23 cellular contexts compared by ENCODE assay signal in genomic region chr12:127779301-127780045, GRCh38.
"Had no signal": no experiment of that assay in that cellular context is flagged by ENCODE, and none has a peak within 500 bp of the region (broad histone marks: within the 10 kb centered on the region; RNA-seq: fewer than 3 reads in every experiment).

No MANE protein-coding gene starts in this region.

- DNase-seq: activated CD4-positive, alpha-beta T cell treated with anti-CD3 and anti-CD28 coated beads for 1 hour; activated CD8-positive, alpha-beta memory T cell treated with anti-CD3 and anti-CD28 coated beads for 24 hours; activated CD8-positive, alpha-beta memory T cell treated with anti-CD3 and anti-CD28 coated beads, Interleukin-2, amount 50 U/mL, for 4 hours; activated naive CD4-positive, alpha-beta T cell treated with Interleukin-2 at 50 U/mL for 16 hours; activated naive CD8-positive, alpha-beta T cell treated with anti-CD3 and anti-CD28 coated beads for 36 hours; activated T-cell treated with anti-CD3 and anti-CD28 coated beads, Interleukin-2, amount 50 U/mL, for 24 hours; colonic mucosa; dorsolateral prefrontal cortex; foreskin keratinocyte; left ventricle myocardium inferior; pancreas; psoas muscle; stimulated activated CD4-positive, alpha-beta T cell treated with anti-CD3 and anti-CD28 coated beads, Interleukin-12 subunit alpha, Interleukin-12 subunit beta, amount 100 ng/mL, for 4 hours; substantia nigra; T-helper 1 cell; thyroid gland; upper lobe of right lung had no signal

- H3K4me1 Mint-ChIP-seq: activated naive CD8-positive, alpha-beta T cell treated with anti-CD3 and anti-CD28 coated beads for 36 hours; nephron had no signal

- H3K27me3 ChIP-seq: colonic mucosa, dorsolateral prefrontal cortex, foreskin keratinocyte, right atrium auricular region, thyroid gland, upper lobe of right lung had no signal

- H3K9me3 Mint-ChIP-seq: nephron had no signal

- H3K4me3 Mint-ChIP-seq: activated naive CD8-positive, alpha-beta T cell treated with anti-CD3 and anti-CD28 coated beads for 36 hours; activated T-cell treated with anti-CD3 and anti-CD28 coated beads, Interleukin-2, amount 50 U/mL, for 24 hours; nephron; stimulated activated naive CD8-positive, alpha-beta T cell treated with anti-CD3 and anti-CD28 coated beads, Interleukin-15, Interleukin-2, amounts not matched to agents 100 ng/mL and 50 ng/mL, for 24 hours had no signal

- FAIRE-seq: bronchial epithelial cell, pancreas, TTC549 had no signal

- H3K9me3 ChIP-seq: colonic mucosa, left ventricle myocardium inferior, pancreas, psoas muscle, right atrium auricular region, thyroid gland, upper lobe of right lung had no signal

- H3K4me1 ChIP-seq: colonic mucosa, foreskin keratinocyte, left ventricle myocardium inferior, pancreas, psoas muscle, right atrium auricular region, thyroid gland, upper lobe of right lung had no signal

- H3K36me3 ChIP-seq: colonic mucosa, left ventricle myocardium inferior, pancreas, right atrium auricular region, thyroid gland, upper lobe of right lung had no signal

- H3K27ac ChIP-seq: colonic mucosa, epithelial cell of prostate, foreskin keratinocyte, left ventricle myocardium inferior, pancreas, psoas muscle, right atrium auricular region, thyroid gland, upper lobe of right lung had no signal

- H3K27ac Mint-ChIP-seq: activated naive CD8-positive, alpha-beta T cell treated with anti-CD3 and anti-CD28 coated beads for 36 hours; activated T-cell treated with anti-CD3 and anti-CD28 coated beads, Interleukin-2, amount 50 U/mL, for 24 hours; nephron; stimulated activated naive CD8-positive, alpha-beta T cell treated with anti-CD3 and anti-CD28 coated beads, Interleukin-15, Interleukin-2, amounts not matched to agents 100 ng/mL and 50 ng/mL, for 24 hours had no signal

- H3K36me3 Mint-ChIP-seq: activated naive CD8-positive, alpha-beta T cell treated with anti-CD3 and anti-CD28 coated beads for 36 hours had no signal

- ATAC-seq: foreskin keratinocyte, pancreas, psoas muscle, upper lobe of right lung had no signal

- H3K4me3 ChIP-seq: colonic mucosa, dorsolateral prefrontal cortex, left ventricle myocardium inferior, pancreas, psoas muscle, right atrium auricular region, thyroid gland, upper lobe of right lung had no signal

- H3K27me3 Mint-ChIP-seq: activated naive CD8-positive, alpha-beta T cell treated with anti-CD3 and anti-CD28 coated beads for 36 hours; activated T-cell treated with anti-CD3 and anti-CD28 coated beads, Interleukin-2, amount 50 U/mL, for 24 hours; stimulated activated naive CD8-positive, alpha-beta T cell treated with anti-CD3 and anti-CD28 coated beads, Interleukin-15, Interleukin-2, amounts not matched to agents 100 ng/mL and 50 ng/mL, for 24 hours had no signal
